Comparison of ENCODE assay signal across 8 cellular contexts in genomic region chr14:72925171-72925759, GRCh38. TPM values are rescaled to one million over a fixed set of nuclear protein-coding genes. Genes with fewer than 3 reads are reported as not detected.
DNase-seq lines count a peak whose midpoint lies in the region; ATAC-seq lines count a peak whose summit lies in the region.

No MANE protein-coding gene starts in this region.

- CTCF ChIA-PET in activated CD4-positive, alpha-beta memory T cell treated with anti-CD3 and anti-CD28 coated beads, Interleukin-2, amount 10 ng/mL, durations not matched to agents 7 days and 5 days (lab: Charles Lee), result interaction anchor here (1.0 kb wide), 2 partner anchors 23 to 448 kb away, joined by 3 to 4 read pairs; no protein-coding TSS in a partner anchor

- no peaks in the 10 kb centered on the region for H3K36me3 ChIP-seq in iPS-18a (ENCODE audit: control insufficient read depth, low read depth, low read length)

- H3K9me3 ChIP-seq in iPS-18a (ENCODE audit: control insufficient read depth, low read depth, low read length), result no peaks in the 10 kb centered on the region

- no peak for ATAC-seq in stimulated activated naive B cell treated with anti-CD40 and anti-IgM and Interleukin-4, amounts not matched to agents 10 μg/mL and 1 μg/mL and 100 μg/mL, for 72 hours (replicated peaks)
- no peak for ATAC-seq in GM21528 (IDR thresholded peaks at IDR 0.05; ENCODE audit: low FRiP score, unreplicated experiment)

- H3K4me3 ChIP-seq in iPS-18a (ENCODE audit: low read length), result peak overlapping the region; percentile 79

- H3K27ac ChIP-seq in iPS-18a (ENCODE audit: low read length), result no peak overlapping the region

- no peak overlapping the region for H3K9ac ChIP-seq in iPS-18a (ENCODE audit: low read length)

- H3K4me3 Mint-ChIP-seq in T-helper 1 cell treated with Interleukin-12 subunit alpha and Interleukin-12 subunit beta and Interleukin-4 antibody, amounts not matched to agents 30 μg/mL and 1 μg/mL, for 36 hours, result peak overlapping the region; percentile 96
- H3K4me3 Mint-ChIP-seq in activated CD4-positive, alpha-beta memory T cell treated with anti-CD3 and anti-CD28 coated beads, Interleukin-2, amount 10 ng/mL, durations not matched to agents 7 days and 5 days, result peak overlapping the region; percentile 96
- H3K4me3 Mint-ChIP-seq in stimulated activated naive B cell treated with anti-CD40 and anti-IgM and Interleukin-4, amounts not matched to agents 10 μg/mL and 1 μg/mL and 100 μg/mL, for 72 hours, result peak overlapping the region; percentile 97

- no peak overlapping the region for H3K27ac Mint-ChIP-seq in T-helper 1 cell treated with Interleukin-12 subunit alpha and Interleukin-12 subunit beta and Interleukin-4 antibody, amounts not matched to agents 30 μg/mL and 1 μg/mL, for 36 hours
- H3K27ac Mint-ChIP-seq in activated CD4-positive, alpha-beta memory T cell treated with anti-CD3 and anti-CD28 coated beads, Interleukin-2, amount 10 ng/mL, durations not matched to agents 7 days and 5 days, result no peak overlapping the region
- peak overlapping the region; percentile 99 for H3K27ac Mint-ChIP-seq in stimulated activated naive B cell treated with anti-CD40 and anti-IgM and Interleukin-4, amounts not matched to agents 10 μg/mL and 1 μg/mL and 100 μg/mL, for 72 hours

- H3K4me1 Mint-ChIP-seq in T-helper 1 cell treated with Interleukin-12 subunit alpha and Interleukin-12 subunit beta and Interleukin-4 antibody, amounts not matched to agents 30 μg/mL and 1 μg/mL, for 36 hours (ENCODE audit: low read depth), result peaks cover 7% of the 10 kb centered on the region
- peaks cover 9% of the 10 kb centered on the region for H3K4me1 Mint-ChIP-seq in activated CD4-positive, alpha-beta memory T cell treated with anti-CD3 and anti-CD28 coated beads, Interleukin-2, amount 10 ng/mL, durations not matched to agents 7 days and 5 days
- peaks cover 7 to 9% of the 10 kb centered on the region in 2 donors for H3K4me1 Mint-ChIP-seq in stimulated activated naive B cell treated with anti-CD40 and anti-IgM and Interleukin-4, amounts not matched to agents 10 μg/mL and 1 μg/mL and 100 μg/mL, for 72 hours

- peaks cover 15% of the 10 kb centered on the region for H3K27me3 ChIP-seq in iPS-18a (ENCODE audit: control insufficient read depth, insufficient read depth, low read length)

- no peaks in the 10 kb centered on the region for H3K9me3 Mint-ChIP-seq in T-helper 1 cell treated with Interleukin-12 subunit alpha and Interleukin-12 subunit beta and Interleukin-4 antibody, amounts not matched to agents 30 μg/mL and 1 μg/mL, for 36 hours
- H3K9me3 Mint-ChIP-seq in activated CD4-positive, alpha-beta memory T cell treated with anti-CD3 and anti-CD28 coated beads, Interleukin-2, amount 10 ng/mL, durations not matched to agents 7 days and 5 days, result no peaks in the 10 kb centered on the region
- H3K9me3 Mint-ChIP-seq in stimulated activated naive B cell treated with anti-CD40 and anti-IgM and Interleukin-4, amounts not matched to agents 10 μg/mL and 1 μg/mL and 100 μg/mL, for 72 hours, result no peaks in the 10 kb centered on the region

- no peak for DNase-seq in T-helper 1 cell
- DNase-seq in activated CD4-positive, alpha-beta memory T cell treated with anti-CD3 and anti-CD28 coated beads, Interleukin-2, amount 10 ng/mL, durations not matched to agents 7 days and 5 days, result no peak
- no peak for DNase-seq in stimulated activated naive B cell treated with anti-CD40 and anti-IgM and Interleukin-4, amounts not matched to agents 10 μg/mL and 1 μg/mL and 100 μg/mL, for 72 hours
- DNase-seq in NCI-H524 treated with DMSO at 0.1 percent for 48 hours (lab: John Stamatoyannopoulos, UW), result no peak
- no peak for DNase-seq in stimulated activated CD4-positive, alpha-beta T cell treated with anti-CD3 and anti-CD28 coated beads, Interleukin-12 subunit alpha, Interleukin-12 subunit beta, amount 100 ng/mL, for 4 hours

- no peaks in the 10 kb centered on the region for H3K4me1 ChIP-seq in iPS-18a (ENCODE audit: control insufficient read depth, low read depth, low read length)

- peaks cover 25% of the 10 kb centered on the region for H3K27me3 Mint-ChIP-seq in T-helper 1 cell treated with Interleukin-12 subunit alpha and Interleukin-12 subunit beta and Interleukin-4 antibody, amounts not matched to agents 30 μg/mL and 1 μg/mL, for 36 hours (ENCODE audit: low read depth)
- peaks cover 26% of the 10 kb centered on the region for H3K27me3 Mint-ChIP-seq in activated CD4-positive, alpha-beta memory T cell treated with anti-CD3 and anti-CD28 coated beads, Interleukin-2, amount 10 ng/mL, durations not matched to agents 7 days and 5 days
- peaks cover 6 to 7% of the 10 kb centered on the region in 2 donors for H3K27me3 Mint-ChIP-seq in stimulated activated naive B cell treated with anti-CD40 and anti-IgM and Interleukin-4, amounts not matched to agents 10 μg/mL and 1 μg/mL and 100 μg/mL, for 72 hours

- POLR2A ChIA-PET in activated CD4-positive, alpha-beta memory T cell treated with anti-CD3 and anti-CD28 coated beads, Interleukin-2, amount 10 ng/mL, durations not matched to agents 7 days and 5 days (lab: Charles Lee), result interaction anchor here (0.6 to 2.1 kb wide), 5 partner anchors 8 to 442 kb away, joined by 3 to 8 read pairs (median 4); partner anchors contain the start of gene RBM25

- H3K36me3 Mint-ChIP-seq in T-helper 1 cell treated with Interleukin-12 subunit alpha and Interleukin-12 subunit beta and Interleukin-4 antibody, amounts not matched to agents 30 μg/mL and 1 μg/mL, for 36 hours (ENCODE audit: low read depth), result no peaks in the 10 kb centered on the region
- no peaks in the 10 kb centered on the region for H3K36me3 Mint-ChIP-seq in activated CD4-positive, alpha-beta memory T cell treated with anti-CD3 and anti-CD28 coated beads, Interleukin-2, amount 10 ng/mL, durations not matched to agents 7 days and 5 days (ENCODE audit: low read depth)
- H3K36me3 Mint-ChIP-seq in stimulated activated naive B cell treated with anti-CD40 and anti-IgM and Interleukin-4, amounts not matched to agents 10 μg/mL and 1 μg/mL and 100 μg/mL, for 72 hours, result peaks cover 0 to 7% of the 10 kb centered on the region in 2 donors

RNA-seq across cellular contexts. Expression of gene DCAF4, which starts 1.0 kb away (rescaled TPM):
- 10 to 100 TPM; 13.6 to 15.6 TPM for total RNA-seq in activated CD4-positive, alpha-beta memory T cell treated with anti-CD3 and anti-CD28 coated beads, Interleukin-2, amount 10 ng/mL, durations not matched to agents 7 days and 5 days

RNA-seq across cellular contexts. Expression of gene DPF3, which starts 31.4 kb away (rescaled TPM):
- 10 to 100 TPM; 14.9 to 15.4 TPM for total RNA-seq in activated CD4-positive, alpha-beta memory T cell treated with anti-CD3 and anti-CD28 coated beads, Interleukin-2, amount 10 ng/mL, durations not matched to agents 7 days and 5 days
